ENCODE assay signal across 3 cellular contexts in the genomic region with DNA sequence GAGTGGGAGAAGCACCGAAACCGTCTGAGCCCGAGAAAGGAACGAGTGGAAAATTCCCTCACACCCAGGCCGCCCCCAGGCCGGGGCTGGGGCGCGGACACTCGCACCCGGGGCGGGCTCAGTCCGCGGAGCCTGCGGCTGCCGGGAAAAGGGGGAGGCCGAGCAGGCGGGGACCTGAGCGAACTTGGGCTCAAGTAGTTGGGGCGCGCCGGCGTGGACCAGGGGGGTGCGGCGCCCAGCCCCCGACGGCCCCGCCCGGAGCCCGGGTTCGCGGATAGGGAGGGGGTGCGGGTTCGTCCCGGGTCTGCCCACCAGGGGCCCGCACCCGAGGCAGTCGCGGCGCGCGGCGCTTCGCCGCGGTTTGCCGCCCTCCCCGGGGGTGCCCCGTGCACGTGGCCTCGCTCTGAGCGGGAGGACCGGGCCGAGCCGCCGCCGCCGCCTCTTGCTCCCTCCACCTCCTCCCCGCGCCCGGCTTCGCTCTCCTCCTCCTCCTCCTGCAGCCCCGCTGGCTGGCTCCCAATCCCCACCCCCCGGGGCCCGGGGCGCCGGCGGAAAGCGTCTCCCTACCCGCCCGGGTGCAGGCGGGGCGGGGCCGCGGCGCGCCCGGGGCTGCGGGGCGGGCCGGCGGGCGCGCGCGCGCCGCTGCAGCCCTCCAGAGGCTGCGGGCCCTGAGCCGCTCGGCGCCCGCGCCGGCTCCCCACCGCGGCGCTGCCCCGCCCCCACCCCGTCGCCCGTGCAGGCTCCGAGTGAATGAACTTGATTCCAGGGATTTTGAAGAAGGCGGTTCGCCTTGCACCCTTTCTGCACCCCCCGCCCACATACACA.
TF ChIP-seq lines count a peak whose summit lies in the region.

No MANE protein-coding gene starts in this region.

TF ChIP-seq in IMR-90, 13 proteins besides CTCF, POLR2A, EP300 and RAD21:
- no peak for TF ChIP-seq BHLHE40 (IDR thresholded peaks at IDR 0.05; ENCODE audit: low read depth, low read length)
- no peak for TF ChIP-seq RFX5 (IDR thresholded peaks at IDR 0.05; ENCODE audit: low read depth, low read length)
- no peak; the same call in 1 of the 2 replicates for TF ChIP-seq MAZ (IDR thresholded peaks at IDR 0.05; ENCODE audit: borderline replicate concordance, low read depth, low read length)
- no peak for TF ChIP-seq MXI1 (IDR thresholded peaks at IDR 0.05; ENCODE audit: borderline replicate concordance, low read depth, low read length)
- TF ChIP-seq MAFK (IDR thresholded peaks at IDR 0.05; ENCODE audit: low read depth, low read length) = no peak
- TF ChIP-seq, protein P1, sequence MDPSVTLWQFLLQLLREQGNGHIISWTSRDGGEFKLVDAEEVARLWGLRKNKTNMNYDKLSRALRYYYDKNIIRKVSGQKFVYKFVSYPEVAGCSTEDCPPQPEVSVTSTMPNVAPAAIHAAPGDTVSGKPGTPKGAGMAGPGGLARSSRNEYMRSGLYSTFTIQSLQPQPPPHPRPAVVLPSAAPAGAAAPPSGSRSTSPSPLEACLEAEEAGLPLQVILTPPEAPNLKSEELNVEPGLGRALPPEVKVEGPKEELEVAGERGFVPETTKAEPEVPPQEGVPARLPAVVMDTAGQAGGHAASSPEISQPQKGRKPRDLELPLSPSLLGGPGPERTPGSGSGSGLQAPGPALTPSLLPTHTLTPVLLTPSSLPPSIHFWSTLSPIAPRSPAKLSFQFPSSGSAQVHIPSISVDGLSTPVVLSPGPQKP (IDR thresholded peaks at IDR 0.05; ENCODE audit: borderline replicate concordance, low read depth, low read length) = no peak
- TF ChIP-seq FOS (IDR thresholded peaks at IDR 0.05; ENCODE audit: low read depth, low read length) = no peak
- TF ChIP-seq CEBPB (IDR thresholded peaks at IDR 0.05; ENCODE audit: low read depth, low read length) = no peak
- no peak for TF ChIP-seq CHD1 (IDR thresholded peaks at IDR 0.05; ENCODE audit: low read depth, low read length)
- no peak for TF ChIP-seq SMC3 (IDR thresholded peaks at IDR 0.05; ENCODE audit: low read depth, low read length)
- no peak for TF ChIP-seq NFE2L2 (IDR thresholded peaks at IDR 0.05; ENCODE audit: low read depth, low read length)
- TF ChIP-seq RCOR1 (IDR thresholded peaks at IDR 0.05; ENCODE audit: insufficient replicate concordance, low read length) = no peak
- TF ChIP-seq, protein P2, sequence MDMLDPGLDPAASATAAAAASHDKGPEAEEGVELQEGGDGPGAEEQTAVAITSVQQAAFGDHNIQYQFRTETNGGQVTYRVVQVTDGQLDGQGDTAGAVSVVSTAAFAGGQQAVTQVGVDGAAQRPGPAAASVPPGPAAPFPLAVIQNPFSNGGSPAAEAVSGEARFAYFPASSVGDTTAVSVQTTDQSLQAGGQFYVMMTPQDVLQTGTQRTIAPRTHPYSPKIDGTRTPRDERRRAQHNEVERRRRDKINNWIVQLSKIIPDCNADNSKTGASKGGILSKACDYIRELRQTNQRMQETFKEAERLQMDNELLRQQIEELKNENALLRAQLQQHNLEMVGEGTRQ (IDR thresholded peaks at IDR 0.05; ENCODE audit: low read depth, low read length) = no peak

TF ChIP-seq in SK-N-SH, 30 proteins besides CTCF, POLR2A, EP300 and RAD21:
- TF ChIP-seq, protein P3, sequence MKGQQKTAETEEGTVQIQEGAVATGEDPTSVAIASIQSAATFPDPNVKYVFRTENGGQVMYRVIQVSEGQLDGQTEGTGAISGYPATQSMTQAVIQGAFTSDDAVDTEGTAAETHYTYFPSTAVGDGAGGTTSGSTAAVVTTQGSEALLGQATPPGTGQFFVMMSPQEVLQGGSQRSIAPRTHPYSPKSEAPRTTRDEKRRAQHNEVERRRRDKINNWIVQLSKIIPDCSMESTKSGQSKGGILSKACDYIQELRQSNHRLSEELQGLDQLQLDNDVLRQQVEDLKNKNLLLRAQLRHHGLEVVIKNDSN (IDR thresholded peaks at IDR 0.05; ENCODE audit: borderline replicate concordance, low read depth) = no peak; the same call in 1 of the 2 replicates
- TF ChIP-seq RFX5 (IDR thresholded peaks at IDR 0.05; ENCODE audit: low read length) (no peak), CHD2 (IDR thresholded peaks at IDR 0.05; ENCODE audit: low read length, partially characterized antibody) (peak; percentile 58), POLR2AphosphoS5 (IDR thresholded peaks at IDR 0.05; ENCODE audit: low read depth, low read length) (peak; percentile 52), MEF2A (IDR thresholded peaks at IDR 0.05; ENCODE audit: borderline replicate concordance, low read depth) (no peak), SMC3 (IDR thresholded peaks at IDR 0.05; ENCODE audit: low read depth, low read length) (no peak), NFIC (IDR thresholded peaks at IDR 0.05; ENCODE audit: borderline replicate concordance) (peak; percentile 72), MXI1 (IDR thresholded peaks at IDR 0.05; ENCODE audit: low read depth, low read length) (peak; percentile 80; the same call in 1 of the 2 replicates), EZH2phosphoT487 (IDR thresholded peaks at IDR 0.05; ENCODE audit: borderline replicate concordance, low read depth) (no peak), RXRA (IDR thresholded peaks at IDR 0.05; ENCODE audit: borderline replicate concordance, low read depth) (no peak)
- TF ChIP-seq, protein P4, sequence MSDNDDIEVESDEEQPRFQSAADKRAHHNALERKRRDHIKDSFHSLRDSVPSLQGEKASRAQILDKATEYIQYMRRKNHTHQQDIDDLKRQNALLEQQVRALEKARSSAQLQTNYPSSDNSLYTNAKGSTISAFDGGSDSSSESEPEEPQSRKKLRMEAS (IDR thresholded peaks at IDR 0.05; ENCODE audit: low read depth) = peak; percentile 76; the same call in 1 of the 2 replicates
- TF ChIP-seq, protein P5, sequence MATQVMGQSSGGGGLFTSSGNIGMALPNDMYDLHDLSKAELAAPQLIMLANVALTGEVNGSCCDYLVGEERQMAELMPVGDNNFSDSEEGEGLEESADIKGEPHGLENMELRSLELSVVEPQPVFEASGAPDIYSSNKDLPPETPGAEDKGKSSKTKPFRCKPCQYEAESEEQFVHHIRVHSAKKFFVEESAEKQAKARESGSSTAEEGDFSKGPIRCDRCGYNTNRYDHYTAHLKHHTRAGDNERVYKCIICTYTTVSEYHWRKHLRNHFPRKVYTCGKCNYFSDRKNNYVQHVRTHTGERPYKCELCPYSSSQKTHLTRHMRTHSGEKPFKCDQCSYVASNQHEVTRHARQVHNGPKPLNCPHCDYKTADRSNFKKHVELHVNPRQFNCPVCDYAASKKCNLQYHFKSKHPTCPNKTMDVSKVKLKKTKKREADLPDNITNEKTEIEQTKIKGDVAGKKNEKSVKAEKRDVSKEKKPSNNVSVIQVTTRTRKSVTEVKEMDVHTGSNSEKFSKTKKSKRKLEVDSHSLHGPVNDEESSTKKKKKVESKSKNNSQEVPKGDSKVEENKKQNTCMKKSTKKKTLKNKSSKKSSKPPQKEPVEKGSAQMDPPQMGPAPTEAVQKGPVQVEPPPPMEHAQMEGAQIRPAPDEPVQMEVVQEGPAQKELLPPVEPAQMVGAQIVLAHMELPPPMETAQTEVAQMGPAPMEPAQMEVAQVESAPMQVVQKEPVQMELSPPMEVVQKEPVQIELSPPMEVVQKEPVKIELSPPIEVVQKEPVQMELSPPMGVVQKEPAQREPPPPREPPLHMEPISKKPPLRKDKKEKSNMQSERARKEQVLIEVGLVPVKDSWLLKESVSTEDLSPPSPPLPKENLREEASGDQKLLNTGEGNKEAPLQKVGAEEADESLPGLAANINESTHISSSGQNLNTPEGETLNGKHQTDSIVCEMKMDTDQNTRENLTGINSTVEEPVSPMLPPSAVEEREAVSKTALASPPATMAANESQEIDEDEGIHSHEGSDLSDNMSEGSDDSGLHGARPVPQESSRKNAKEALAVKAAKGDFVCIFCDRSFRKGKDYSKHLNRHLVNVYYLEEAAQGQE (IDR thresholded peaks at IDR 0.05; ENCODE audit: low read depth, low read length) = 0 out of 2 replicates have a peak, but pooled peaks have one; percentile 47
TF ChIP-seq in SK-N-SH: peak in this region for 6.

TF ChIP-seq in liver, 16 proteins besides CTCF, POLR2A, EP300 and RAD21:
- no peak for TF ChIP-seq TAF1 (conservative IDR thresholded peaks at IDR 0.05)
- TF ChIP-seq RXRA (IDR thresholded peaks at IDR 0.05) = no peak
- no peak for TF ChIP-seq FOXA2 (IDR thresholded peaks at IDR 0.05)
- TF ChIP-seq, protein P5 (IDR thresholded peaks at IDR 0.05) = no peak
- TF ChIP-seq NR2F2 (IDR thresholded peaks at IDR 0.05) = no peak
- no peak for TF ChIP-seq HNF4G (IDR thresholded peaks at IDR 0.05)
- TF ChIP-seq EGR1 (IDR thresholded peaks at IDR 0.05; ENCODE audit: low read depth in 2 of 2) = no peak
- no peak for TF ChIP-seq GABPA (IDR thresholded peaks at IDR 0.05 in 1 of 2, conservative IDR thresholded peaks at IDR 0.05 in 1 of 2)
- TF ChIP-seq, protein P6, sequence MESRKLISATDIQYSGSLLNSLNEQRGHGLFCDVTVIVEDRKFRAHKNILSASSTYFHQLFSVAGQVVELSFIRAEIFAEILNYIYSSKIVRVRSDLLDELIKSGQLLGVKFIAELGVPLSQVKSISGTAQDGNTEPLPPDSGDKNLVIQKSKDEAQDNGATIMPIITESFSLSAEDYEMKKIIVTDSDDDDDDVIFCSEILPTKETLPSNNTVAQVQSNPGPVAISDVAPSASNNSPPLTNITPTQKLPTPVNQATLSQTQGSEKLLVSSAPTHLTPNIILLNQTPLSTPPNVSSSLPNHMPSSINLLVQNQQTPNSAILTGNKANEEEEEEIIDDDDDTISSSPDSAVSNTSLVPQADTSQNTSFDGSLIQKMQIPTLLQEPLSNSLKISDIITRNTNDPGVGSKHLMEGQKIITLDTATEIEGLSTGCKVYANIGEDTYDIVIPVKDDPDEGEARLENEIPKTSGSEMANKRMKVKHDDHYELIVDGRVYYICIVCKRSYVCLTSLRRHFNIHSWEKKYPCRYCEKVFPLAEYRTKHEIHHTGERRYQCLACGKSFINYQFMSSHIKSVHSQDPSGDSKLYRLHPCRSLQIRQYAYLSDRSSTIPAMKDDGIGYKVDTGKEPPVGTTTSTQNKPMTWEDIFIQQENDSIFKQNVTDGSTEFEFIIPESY (IDR thresholded peaks at IDR 0.05) = no peak
- no peak for TF ChIP-seq YY1 (IDR thresholded peaks at IDR 0.05)
TF ChIP-seq in liver: peak in this region for 0.
